In genomic region chr1:214567481-214567980, GRCh38 we compare ENCODE assay signal across 1 cellular context.
TF ChIP-seq lines count a peak whose summit lies in the region.

No MANE protein-coding gene starts in this region.

TF ChIP-seq in IMR-90, 13 proteins besides CTCF, POLR2A, EP300 and RAD21:
- no peak for TF ChIP-seq RFX5 (IDR thresholded peaks at IDR 0.05; ENCODE audit: low read depth, low read length)
- TF ChIP-seq MXI1 (IDR thresholded peaks at IDR 0.05; ENCODE audit: borderline replicate concordance, low read depth, low read length): no peak
- TF ChIP-seq CEBPB (IDR thresholded peaks at IDR 0.05; ENCODE audit: low read depth, low read length): no peak
- no peak for TF ChIP-seq MAFK (IDR thresholded peaks at IDR 0.05; ENCODE audit: low read depth, low read length)
- TF ChIP-seq USF2 (IDR thresholded peaks at IDR 0.05; ENCODE audit: low read depth, low read length): no peak
- TF ChIP-seq MAZ (IDR thresholded peaks at IDR 0.05; ENCODE audit: borderline replicate concordance, low read depth, low read length): no peak
- no peak for TF ChIP-seq NFE2L2 (IDR thresholded peaks at IDR 0.05; ENCODE audit: low read depth, low read length)
- no peak for TF ChIP-seq RCOR1 (IDR thresholded peaks at IDR 0.05; ENCODE audit: insufficient replicate concordance, low read length)
TF ChIP-seq in IMR-90: peak in this region for 0.
